21 cellular contexts compared by ENCODE assay signal in genomic region chr4:67030636-67031035, GRCh38.
"Had no signal": no experiment of that assay in that cellular context is flagged by ENCODE, and none has a peak within 500 bp of the region (broad histone marks: within the 10 kb centered on the region; RNA-seq: fewer than 3 reads in every experiment).

No MANE protein-coding gene starts in this region.

- H3K4me3 Mint-ChIP-seq: activated CD4-positive, alpha-beta T cell treated with anti-CD3 and anti-CD28 coated beads, Interleukin-2, amount 10 ng/mL, durations not matched to agents 24 days and 14 days; activated CD8-positive, alpha-beta memory T cell treated with anti-CD3 and anti-CD28 coated beads, Interleukin-2, amount 10 ng/mL, durations not matched to agents 7 days and 5 days; activated CD8-positive, alpha-beta T cell treated with anti-CD3 and anti-CD28 coated beads for 36 hours; activated T-helper 1 cell treated with anti-CD3 and anti-CD28 coated beads, Interleukin-12 subunit alpha, Interleukin-12 subunit beta, Interleukin-2, Interleukin-4 antibody, amounts not matched to agents 30 ng/mL and 10 ng/mL and 1 ng/mL, durations not matched to agents 14 hours and 24 hours and 36 hours; naive thymus-derived CD8-positive, alpha-beta T cell; T-cell; T-helper 2 cell treated with Interferon-gamma antibody and Interleukin-4, amounts not matched to agents 5 μg/mL and 100 μg/mL, for 36 hours had no signal

- DNase-seq: activated CD4-positive, alpha-beta T cell treated with anti-CD3 and anti-CD28 coated beads, Interleukin-2, amount 10 ng/mL, durations not matched to agents 24 days and 14 days; activated CD8-positive, alpha-beta memory T cell treated with anti-CD3 and anti-CD28 coated beads, Interleukin-2, amount 10 ng/mL, durations not matched to agents 7 days and 5 days; activated CD8-positive, alpha-beta T cell treated with anti-CD3 and anti-CD28 coated beads for 36 hours; activated gamma-delta T cell; activated naive CD4-positive, alpha-beta T cell treated with anti-CD3 and anti-CD28 coated beads, Interleukin-2, amount 50 U/mL, for 16 hours; activated T-cell treated with anti-CD3 and anti-CD28 coated beads for 4 hours; caudate nucleus; effector memory CD4-positive, alpha-beta T cell; esophagus squamous epithelium; heart right ventricle; lower lobe of right lung; naive thymus-derived CD8-positive, alpha-beta T cell; retina; sigmoid colon; spleen; stimulated activated CD4-positive, alpha-beta T cell treated with anti-CD3 and anti-CD28 coated beads, Interleukin-4, amount 100 ng/mL, for 24 hours; stimulated activated naive CD8-positive, alpha-beta T cell treated with anti-CD3 and anti-CD28 coated beads, Interleukin-15, Interleukin-2, amounts not matched to agents 100 U/mL and 50 U/mL, for 24 hours; T-cell; upper lobe of right lung had no signal

- H3K36me3 Mint-ChIP-seq: activated CD8-positive, alpha-beta memory T cell treated with anti-CD3 and anti-CD28 coated beads, Interleukin-2, amount 10 ng/mL, durations not matched to agents 7 days and 5 days; naive thymus-derived CD8-positive, alpha-beta T cell; T-cell had no signal

- H3K4me1 Mint-ChIP-seq: activated CD4-positive, alpha-beta T cell treated with anti-CD3 and anti-CD28 coated beads, Interleukin-2, amount 10 ng/mL, durations not matched to agents 24 days and 14 days; activated CD8-positive, alpha-beta memory T cell treated with anti-CD3 and anti-CD28 coated beads, Interleukin-2, amount 10 ng/mL, durations not matched to agents 7 days and 5 days; naive thymus-derived CD8-positive, alpha-beta T cell; T-cell had no signal

- H3K27me3 Mint-ChIP-seq: activated CD4-positive, alpha-beta T cell treated with anti-CD3 and anti-CD28 coated beads, Interleukin-2, amount 10 ng/mL, durations not matched to agents 24 days and 14 days; activated CD8-positive, alpha-beta memory T cell treated with anti-CD3 and anti-CD28 coated beads, Interleukin-2, amount 10 ng/mL, durations not matched to agents 7 days and 5 days; activated CD8-positive, alpha-beta T cell treated with anti-CD3 and anti-CD28 coated beads for 36 hours; naive thymus-derived CD8-positive, alpha-beta T cell; T-cell had no signal

- H3K27ac Mint-ChIP-seq: activated CD4-positive, alpha-beta T cell treated with anti-CD3 and anti-CD28 coated beads, Interleukin-2, amount 10 ng/mL, durations not matched to agents 24 days and 14 days; activated CD8-positive, alpha-beta memory T cell treated with anti-CD3 and anti-CD28 coated beads, Interleukin-2, amount 10 ng/mL, durations not matched to agents 7 days and 5 days; activated CD8-positive, alpha-beta T cell treated with anti-CD3 and anti-CD28 coated beads for 36 hours; activated T-helper 1 cell treated with anti-CD3 and anti-CD28 coated beads, Interleukin-12 subunit alpha, Interleukin-12 subunit beta, Interleukin-2, Interleukin-4 antibody, amounts not matched to agents 30 ng/mL and 10 ng/mL and 1 ng/mL, durations not matched to agents 14 hours and 24 hours and 36 hours; naive thymus-derived CD8-positive, alpha-beta T cell; T-cell; T-helper 2 cell treated with Interferon-gamma antibody and Interleukin-4, amounts not matched to agents 5 μg/mL and 100 μg/mL, for 36 hours had no signal

- H3K9me3 Mint-ChIP-seq: activated CD4-positive, alpha-beta T cell treated with anti-CD3 and anti-CD28 coated beads, Interleukin-2, amount 10 ng/mL, durations not matched to agents 24 days and 14 days; activated CD8-positive, alpha-beta T cell treated with anti-CD3 and anti-CD28 coated beads for 36 hours; activated T-helper 1 cell treated with anti-CD3 and anti-CD28 coated beads, Interleukin-12 subunit alpha, Interleukin-12 subunit beta, Interleukin-2, Interleukin-4 antibody, amounts not matched to agents 30 ng/mL and 10 ng/mL and 1 ng/mL, durations not matched to agents 14 hours and 24 hours and 36 hours; T-helper 2 cell treated with Interferon-gamma antibody and Interleukin-4, amounts not matched to agents 5 μg/mL and 100 μg/mL, for 36 hours had no signal

- H3K4me3 ChIP-seq: esophagus squamous epithelium, heart right ventricle, lower lobe of right lung, sigmoid colon, spleen, upper lobe of right lung had no signal
